10 cellular contexts compared by ENCODE assay signal in the genomic region with DNA sequence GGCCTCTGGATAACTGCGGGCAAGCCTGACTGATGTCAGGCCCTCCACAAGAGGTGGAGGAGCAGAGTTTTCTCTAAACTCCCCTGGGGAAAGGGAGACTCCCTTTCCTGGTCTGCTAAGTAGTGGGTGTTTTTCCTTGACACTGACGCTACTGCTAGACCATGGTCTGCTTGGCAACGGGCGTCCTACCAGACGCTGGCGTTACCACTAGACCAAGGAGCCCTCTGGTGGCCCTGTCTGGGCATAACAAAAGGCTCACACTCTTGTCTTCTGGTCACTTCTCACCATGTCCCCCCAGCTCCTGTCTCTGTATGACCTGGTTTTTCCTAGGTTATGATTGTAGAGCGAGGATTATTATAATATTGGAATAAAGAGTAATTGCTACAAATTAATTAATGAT. TPM values are rescaled to one million over a fixed set of nuclear protein-coding genes. Genes with fewer than 3 reads are reported as not detected.
DNase-seq lines count a peak whose midpoint lies in the region; ATAC-seq and TF ChIP-seq lines count a peak whose summit lies in the region.
"Not testable (repeated sequence)": the region's sequence is repeated elsewhere in the genome, so short reads cannot be mapped to it uniquely, and the experiment has no call there.
"Had no signal": no experiment of that assay in that cellular context is flagged by ENCODE, and none has a peak within 500 bp of the region (broad histone marks: within the 10 kb centered on the region; RNA-seq: fewer than 3 reads in every experiment).

No MANE protein-coding gene starts in this region.

- not testable (repeated sequence) for H3K14ac ChIP-seq in mesenchymal stem cell (ENCODE audit: low read length in 2 of 2)

- H3K23ac ChIP-seq in mesenchymal stem cell (ENCODE audit: low read length in 2 of 2): not testable (repeated sequence)

- H3F3A ChIP-seq in DOHH2 (ENCODE audit: control insufficient read depth, insufficient read depth): not testable (repeated sequence)

- in situ Hi-C loops in HAP-1 (cut with MboI; ENCODE audit: low sequenced_read_pairs); brain microvascular endothelial cell (cut with HindIII; ENCODE audit: low pct_ligation_motif_present, low sequenced_read_pairs): not testable (repeated sequence)

- not testable (repeated sequence) for H3K27ac ChIP-seq in DOHH2 (ENCODE audit: low read depth, low read length); brain microvascular endothelial cell; mesenchymal stem cell (ENCODE audit: low read length, poor library complexity, severe bottlenecking); upper lobe of right lung

- DNase-seq in HAP-1 (ENCODE audit: low spot score in 2 of 2): peak; percentile 5 to 61
- peak; percentile 44 for DNase-seq in NCI-H460 (ENCODE audit: extremely low read depth, low read depth)
- peak; percentile 21 for DNase-seq in T1000 (lab: John Stamatoyannopoulos, UW)
- DNase-seq in brain microvascular endothelial cell: peak; percentile 63
- peak; percentile 30 to 68 for DNase-seq in foreskin fibroblast
- peak; percentile 59 for DNase-seq in mesenchymal stem cell
- not testable (repeated sequence) for DNase-seq in upper lobe of right lung

- H4K20me1 ChIP-seq in DOHH2 (ENCODE audit: control insufficient read depth, insufficient read depth, low read depth, low read length): not testable (repeated sequence)

- not testable (repeated sequence) for H3K18ac ChIP-seq in mesenchymal stem cell (ENCODE audit: low read depth in 1 of 2, low read length in 2 of 2)

- not testable (repeated sequence) for H2BK5ac ChIP-seq in mesenchymal stem cell (ENCODE audit: low read depth, low read length, poor library complexity, severe bottlenecking)

- H3K4me3 ChIP-seq in DOHH2 (ENCODE audit: low read length); HAP-1; brain microvascular endothelial cell (ENCODE audit: low read depth, low read length); foreskin fibroblast (ENCODE audit: low read depth in 1 of 2, low read length in 2 of 2); mesenchymal stem cell (ENCODE audit: insufficient read depth in 1 of 2, low read depth in 1 of 2, low read length in 2 of 2); upper lobe of right lung: not testable (repeated sequence)

- ATAC-seq in upper lobe of right lung: not testable (repeated sequence)

- not testable (repeated sequence) for H3K79me2 ChIP-seq in DOHH2 (ENCODE audit: control insufficient read depth, low read length)

- not testable (repeated sequence) for H2AK5ac ChIP-seq in mesenchymal stem cell (ENCODE audit: low read length, severe bottlenecking)

- H3K36me3 ChIP-seq in DOHH2 (ENCODE audit: control insufficient read depth, low read length); HAP-1 (replicated peaks); brain microvascular endothelial cell (replicated peaks); upper lobe of right lung: not testable (repeated sequence)
- H3K36me3 ChIP-seq in mesenchymal stem cell (ENCODE audit: control insufficient read depth in 1 of 2, insufficient read depth in 2 of 2, low read depth in 1 of 2, low read length in 2 of 2): peaks cover 17 to 36% of the 10 kb centered on the region in 2 experiments

- intact Hi-C loops in upper lobe of right lung (cut with DNase I): not testable (repeated sequence)

- H3K9ac ChIP-seq in mesenchymal stem cell (ENCODE audit: low read length): not testable (repeated sequence)

- not testable (repeated sequence) for H3K4me2 ChIP-seq in DOHH2 (ENCODE audit: low read length); mesenchymal stem cell (ENCODE audit: low read length, poor library complexity, severe bottlenecking)

- H2AFZ ChIP-seq in mesenchymal stem cell (ENCODE audit: low read depth, low read length): not testable (repeated sequence)

- H4K91ac ChIP-seq in mesenchymal stem cell (ENCODE audit: low read length): not testable (repeated sequence)

- not testable (repeated sequence) for H3K9me3 ChIP-seq in DOHH2 (ENCODE audit: control insufficient read depth, insufficient read depth, low read length); HAP-1; mesenchymal stem cell (ENCODE audit: control insufficient read depth, low read length); upper lobe of right lung

- not testable (repeated sequence) for H2BK15ac ChIP-seq in mesenchymal stem cell (ENCODE audit: low read depth, poor library complexity, severe bottlenecking)

- not testable (repeated sequence) for H3K9me2 ChIP-seq in DOHH2 (replicated peaks; ENCODE audit: control insufficient read depth, low read length)

- H3K27me3 ChIP-seq in DOHH2 (ENCODE audit: control insufficient read depth, low read length); HAP-1 (ENCODE audit: low read depth); brain microvascular endothelial cell (replicated peaks); mesenchymal stem cell (ENCODE audit: control insufficient read depth in 1 of 2, insufficient read depth in 1 of 2, low read length in 2 of 2); upper lobe of right lung: not testable (repeated sequence)

- not testable (repeated sequence) for H2BK120ac ChIP-seq in mesenchymal stem cell (ENCODE audit: low read depth, low read length)

- TF ChIP-seq CTCF in DOHH2 (IDR thresholded peaks at IDR 0.05; ENCODE audit: low read depth, low read length, poor library complexity, severe bottlenecking) (peak; percentile 50), brain microvascular endothelial cell (IDR thresholded peaks at IDR 0.05; ENCODE audit: low read depth, low read length, missing control alignments) (peak; percentile 69), foreskin fibroblast (IDR thresholded peaks at IDR 0.05; ENCODE audit: low read depth, low read length) (peak; percentile 29), upper lobe of right lung (IDR thresholded peaks at IDR 0.05) (peak; percentile 29)

- not testable (repeated sequence) for H3K4ac ChIP-seq in mesenchymal stem cell (ENCODE audit: low read depth in 1 of 2, low read length in 2 of 2)

- not testable (repeated sequence) for H4K8ac ChIP-seq in mesenchymal stem cell (ENCODE audit: low read length)

- H2BK12ac ChIP-seq in mesenchymal stem cell (ENCODE audit: low read length in 2 of 2): not testable (repeated sequence)

- 50% methylated on average over 5 of the region's 7 CpGs for WGBS in mesenchymal stem cell

- not testable (repeated sequence) for H3K4me1 ChIP-seq in DOHH2 (ENCODE audit: control insufficient read depth, low read length); HAP-1; upper lobe of right lung
- peaks cover 11% of the 10 kb centered on the region for H3K4me1 ChIP-seq in mesenchymal stem cell (ENCODE audit: control insufficient read depth, insufficient read depth, low read depth, low read length)

- not testable (repeated sequence) for H3K79me1 ChIP-seq in mesenchymal stem cell (replicated peaks; ENCODE audit: low read length, poor library complexity, severe bottlenecking)

RNA-seq across cellular contexts. Expression of a gene that starts 9.4 kb away (rescaled TPM):
- 4.0 and 4.8 TPM in 2 replicates for total RNA-seq in NCI-H460 (2014; rRNA removed; shearing (Covaris generic))
- polyA plus RNA-seq in NCI-H460 (2014; cell fraction: nucleus; rRNA removed): 15.4 and 16.1 TPM in 2 replicates
- 9.7 TPM for polyA plus RNA-seq in mesenchymal stem cell (2013, experiment 1 of 2)
- polyA plus RNA-seq in mesenchymal stem cell (2013, experiment 2 of 2): 8.6 TPM
- total RNA-seq in upper lobe of right lung: 8.1 TPM

RNA-seq across cellular contexts. Expression of a gene that starts 9.5 kb away (rescaled TPM):
- 47.8 and 51.3 TPM in 2 replicates for total RNA-seq in NCI-H460 (2014; rRNA removed; shearing (Covaris generic))
- 86.9 and 107 TPM in 2 replicates for polyA plus RNA-seq in NCI-H460 (2014; cell fraction: nucleus; rRNA removed)
- 46.7 TPM for polyA plus RNA-seq in mesenchymal stem cell (2013, experiment 1 of 2)
- polyA plus RNA-seq in mesenchymal stem cell (2013, experiment 2 of 2): 45.2 TPM
- total RNA-seq in upper lobe of right lung: 74.0 TPM

RNA-seq across cellular contexts. Expression of a gene that starts 19.5 kb away (rescaled TPM):
- 30.2 and 42.3 TPM in 2 replicates for total RNA-seq in NCI-H460 (2014; rRNA removed; shearing (Covaris generic))
- polyA plus RNA-seq in NCI-H460 (2014; cell fraction: nucleus; rRNA removed): 375 and 387 TPM in 2 replicates
- 21.1 TPM for polyA plus RNA-seq in mesenchymal stem cell (2013, experiment 1 of 2)
- polyA plus RNA-seq in mesenchymal stem cell (2013, experiment 2 of 2): 23.0 TPM
- total RNA-seq in upper lobe of right lung: 81.5 TPM

RNA-seq across cellular contexts. Expression of a gene that starts 34.5 kb away (rescaled TPM):
- total RNA-seq in NCI-H460 (2014; rRNA removed; shearing (Covaris generic)): 14.4 and 14.9 TPM in 2 replicates
- polyA plus RNA-seq in NCI-H460 (2014; cell fraction: nucleus; rRNA removed): 22.4 and 35.7 TPM in 2 replicates
- 6.6 TPM for polyA plus RNA-seq in mesenchymal stem cell (2013, experiment 1 of 2)
- polyA plus RNA-seq in mesenchymal stem cell (2013, experiment 2 of 2): 6.9 TPM
- total RNA-seq in upper lobe of right lung: 13.3 TPM

RNA-seq across cellular contexts. Expression of a gene that starts 53.6 kb away (rescaled TPM):
- 0.17 TPM in 1 of 2 replicates, not detected in the other for total RNA-seq in NCI-H460 (2014; rRNA removed; shearing (Covaris generic))
- 0.39 TPM in 1 of 2 replicates, not detected in the other for polyA plus RNA-seq in NCI-H460 (2014; cell fraction: nucleus; rRNA removed)
- not detected for polyA plus RNA-seq in mesenchymal stem cell (2013, experiment 1 of 2)
- not detected for polyA plus RNA-seq in mesenchymal stem cell (2013, experiment 2 of 2)
- total RNA-seq in upper lobe of right lung: 3.0 TPM
- total RNA-seq: activated CD8-positive, alpha-beta memory T cell treated with anti-CD3 and anti-CD28 coated beads for 36 hours; Right ventricle myocardium inferior had no signal
